8 cellular contexts compared by ENCODE assay signal in genomic region chr22:36977947-36978660, GRCh38. TPM values are rescaled to one million over a fixed set of nuclear protein-coding genes. Genes with fewer than 3 reads are reported as not detected.
DNase-seq lines count a peak whose midpoint lies in the region; ATAC-seq and TF ChIP-seq lines count a peak whose summit lies in the region.

No MANE protein-coding gene starts in this region.

- peak; percentile 90 for TF ChIP-seq CTCF in AG04450 (IDR thresholded peaks at IDR 0.05; ENCODE audit: low read depth, low read length)

- H3K36me3 Mint-ChIP-seq in IgD-negative memory B cell, result peaks cover 1% of the 10 kb centered on the region

- H3K36me3 ChIP-seq in muscle layer of duodenum (ENCODE audit: control insufficient read depth in 1 of 2, insufficient read depth in 2 of 2, low read length in 2 of 2), result no peaks in the 10 kb centered on the region

- H3K27ac Mint-ChIP-seq in IgD-negative memory B cell, result peak overlapping the region; percentile 11 to 94 (median 75)

- peaks cover 0 to 7% (median 6%) of the 10 kb centered on the region in 3 donors for H3K4me1 Mint-ChIP-seq in IgD-negative memory B cell

- CTCF ChIA-PET in AG04450 (lab: Charles Lee), result interaction anchor here (0.6 to 3.5 kb wide), 14 partner anchors 10 to 221 kb away, joined by 3 to 14 read pairs (median 4); no protein-coding TSS in a partner anchor

- H3K4me3 ChIP-seq in AG04450 (ENCODE audit: low read depth, low read length) (peak overlapping the region; percentile 39), muscle layer of duodenum (ENCODE audit: low read depth in 1 of 2, low read length in 2 of 2) (peak overlapping the region; percentile 56 to 62)

- H3K9me3 ChIP-seq in AG04450 (ENCODE audit: control insufficient read depth, insufficient read depth, low read length), result no peaks in the 10 kb centered on the region; the same call in 1 of the 2 replicates
- H3K9me3 ChIP-seq in muscle layer of duodenum (ENCODE audit: control insufficient read depth in 1 of 2, low read length in 2 of 2), result no peaks in the 10 kb centered on the region

- H3K4me1 ChIP-seq in muscle layer of duodenum (ENCODE audit: control insufficient read depth in 1 of 2, insufficient read depth in 2 of 2, low read length in 2 of 2), result peaks cover 0 to 7% of the 10 kb centered on the region in 2 donors

- peak; percentile 96 for ATAC-seq in esophagus mucosa

- peaks cover 6% of the 10 kb centered on the region for H3K27me3 Mint-ChIP-seq in IgD-negative memory B cell

- peaks cover 12% of the 10 kb centered on the region for H3K27me3 ChIP-seq in AG04450 (ENCODE audit: control insufficient read depth, insufficient read depth, low read length)
- H3K27me3 ChIP-seq in muscle layer of duodenum (ENCODE audit: low read depth, low read length), result no peaks in the 10 kb centered on the region

- POLR2A ChIA-PET in AG04450 (lab: Yijun Ruan, JAX), result no interaction called here

- no peaks in the 10 kb centered on the region for H3K9me3 Mint-ChIP-seq in IgD-negative memory B cell

- DNase-seq in AG04450 (ENCODE audit: low read depth, low spot score), result peak; percentile 49
- peak; percentile 90 for DNase-seq in GM19240 (ENCODE audit: insufficient read length, low spot score)
- DNase-seq in OCI-M1 (lab: John Stamatoyannopoulos, UW), result peak; percentile 95
- DNase-seq in activated T-cell treated with anti-CD3 and anti-CD28 coated beads for 4 hours, result peak; percentile 88
- peak; percentile 93 for DNase-seq in stimulated activated CD8-positive, alpha-beta memory T cell treated with anti-CD3 and anti-CD28 coated beads, Interleukin-4, amount 100 ng/mL, for 48 hours

- H3K27ac ChIP-seq in AG04450 (ENCODE audit: low read depth, low read length) (no peak overlapping the region), muscle layer of duodenum (ENCODE audit: low read length) (no peak overlapping the region)

- peak overlapping the region; percentile 92 to 99 (median 94) for H3K4me3 Mint-ChIP-seq in IgD-negative memory B cell

RNA-seq across cellular contexts. Expression of gene TST, which starts 41.1 kb away (rescaled TPM):
- polyA plus RNA-seq in AG04450 (2011; rRNA removed), result 26.3 and 36.7 TPM in 2 replicates
- polyA minus RNA-seq in AG04450 (2011; rRNA and poly(A)+ RNA removed), result 16.7 and 22.2 TPM in 2 replicates
- polyA plus RNA-seq in IgD-negative memory B cell, result 3.8 TPM
- total RNA-seq in esophagus mucosa, result 83.2 TPM

RNA-seq across cellular contexts. Expression of gene MPST, which starts 41.4 kb away (rescaled TPM):
- polyA plus RNA-seq in AG04450 (2011; rRNA removed), result 33.3 and 42.8 TPM in 2 replicates
- 14.5 and 16.8 TPM in 2 replicates for polyA minus RNA-seq in AG04450 (2011; rRNA and poly(A)+ RNA removed)
- 16.2 TPM for polyA plus RNA-seq in IgD-negative memory B cell
- total RNA-seq in esophagus mucosa, result 78.0 TPM
